30 cellular contexts compared by ENCODE assay signal in genomic region chr4:150971901-150972300, GRCh38. TPM values are rescaled to one million over a fixed set of nuclear protein-coding genes. Genes with fewer than 3 reads are reported as not detected.
DNase-seq lines count a peak whose midpoint lies in the region; ATAC-seq and TF ChIP-seq lines count a peak whose summit lies in the region.
"Had no signal": no experiment of that assay in that cellular context is flagged by ENCODE, and none has a peak within 500 bp of the region (broad histone marks: within the 10 kb centered on the region; RNA-seq: fewer than 3 reads in every experiment).

No MANE protein-coding gene starts in this region.

- peaks cover 70% of the 10 kb centered on the region for H3K4me1 Mint-ChIP-seq in CD4-positive, alpha-beta T cell (ENCODE audit: low read depth)

- POLR2A ChIA-PET in HEK293 (lab: Yijun Ruan, JAX): no interaction called here
- POLR2A ChIA-PET in CD4-positive, alpha-beta T cell (lab: Charles Lee): interaction anchor here (1.0 to 1.4 kb wide), 2 partner anchors 29 to 42 kb away, joined by 3 to 4 read pairs; no protein-coding TSS in a partner anchor

- H3K9me3 ChIP-seq in HEK293 (ENCODE audit: control insufficient read depth, insufficient read depth, low read depth, low read length): no peaks in the 10 kb centered on the region
- H3K9me3 ChIP-seq in CD4-positive, alpha-beta T cell (ENCODE audit: control insufficient read depth, low read length): no peaks in the 10 kb centered on the region
- H3K9me3 ChIP-seq in Peyer's patch: no peaks in the 10 kb centered on the region
- H3K9me3 ChIP-seq: ovary, transverse colon had no signal

- no peak for TF ChIP-seq POLR2A in Peyer's patch (IDR thresholded peaks at IDR 0.05)

- ATAC-seq in CD4-positive, alpha-beta T cell (ENCODE audit: poor library complexity): no peak
- ATAC-seq: left cardiac atrium, Panc1, WTC11 had no signal

- CTCF ChIA-PET in HEK293 (lab: Yijun Ruan, JAX): interaction anchor here (3.3 kb wide), 1 partner anchor 10 kb away, joined by 24 read pairs; no protein-coding TSS in a partner anchor
- CTCF ChIA-PET in CD4-positive, alpha-beta T cell (lab: Charles Lee): interaction anchor here (1.8 kb wide), 1 partner anchor 10 kb away, joined by 7 read pairs; no protein-coding TSS in a partner anchor

- H3K4me3 ChIP-seq in HEK293 (ENCODE audit: low read depth, low read length) (no peak overlapping the region), fibroblast of pulmonary artery (replicated peaks; ENCODE audit: low read depth, low read length) (no peak overlapping the region), Peyer's patch (no peak overlapping the region)
- H3K4me3 ChIP-seq: ovary, transverse colon had no signal

- no peak overlapping the region for H3K27ac Mint-ChIP-seq in CD4-positive, alpha-beta T cell
- H3K27ac Mint-ChIP-seq: activated CD4-positive, alpha-beta T cell treated with anti-CD3 and anti-CD28 coated beads, Interleukin-2, amount 10 ng/mL, durations not matched to agents 24 days and 14 days; activated naive CD8-positive, alpha-beta T cell treated with anti-CD3 and anti-CD28 coated beads for 36 hours; memory B cell had no signal

- no peaks in the 10 kb centered on the region for H3K27me3 ChIP-seq in CD4-positive, alpha-beta T cell (ENCODE audit: control insufficient read depth, insufficient read depth, low read length)
- H3K27me3 ChIP-seq in Peyer's patch: no peaks in the 10 kb centered on the region
- H3K27me3 ChIP-seq: ovary, transverse colon had no signal

- peaks cover 29% of the 10 kb centered on the region for H3K36me3 Mint-ChIP-seq in CD4-positive, alpha-beta T cell (ENCODE audit: low read depth)

- no peaks in the 10 kb centered on the region for H3K27me3 Mint-ChIP-seq in CD4-positive, alpha-beta T cell
- H3K27me3 Mint-ChIP-seq: activated CD4-positive, alpha-beta T cell treated with anti-CD3 and anti-CD28 coated beads, Interleukin-2, amount 10 ng/mL, durations not matched to agents 24 days and 14 days; activated naive CD8-positive, alpha-beta T cell treated with anti-CD3 and anti-CD28 coated beads for 36 hours; memory B cell had no signal

- H3K4me1 ChIP-seq in HEK293 (ENCODE audit: control insufficient read depth, insufficient read depth, low read length) (peaks cover 17% of the 10 kb centered on the region), Peyer's patch (peaks cover 0 to 8% (median 0%) of the 10 kb centered on the region in 4 donors)

- TF ChIP-seq CTCF in C4-2B (conservative IDR thresholded peaks at IDR 0.05) (peak; percentile 20), HEK293 (tag by site-specific recombination; IDR thresholded peaks at IDR 0.05) (no peak), VCaP (conservative IDR thresholded peaks at IDR 0.05) (peak; percentile 29; the same call in 1 of the 2 replicates), fibroblast of pulmonary artery (IDR thresholded peaks at IDR 0.05; ENCODE audit: low read length, missing control alignments) (no peak), Peyer's patch (IDR thresholded peaks at IDR 0.05) (no peak)
- TF ChIP-seq CTCF in CD4-positive, alpha-beta T cell (IDR thresholded peaks at IDR 0.05): no peak

- H3K36me3 ChIP-seq in HEK293 (ENCODE audit: control insufficient read depth in 2 of 2, insufficient read depth in 1 of 2, low read length in 2 of 2) (no peaks in the 10 kb centered on the region), Peyer's patch (no peaks in the 10 kb centered on the region)
- H3K36me3 ChIP-seq: ovary, transverse colon had no signal

- no peaks in the 10 kb centered on the region for H3K9me3 Mint-ChIP-seq in CD4-positive, alpha-beta T cell
- H3K9me3 Mint-ChIP-seq: memory B cell; stimulated activated effector memory CD8-positive, alpha-beta T cell treated with anti-CD3 and anti-CD28 coated beads, Interleukin-12 subunit alpha, Interleukin-12 subunit beta, amount 100 ng/mL, for 72 hours; WTC11 had no signal

- no peak overlapping the region for H3K4me3 Mint-ChIP-seq in CD4-positive, alpha-beta T cell
- H3K4me3 Mint-ChIP-seq: activated CD4-positive, alpha-beta T cell treated with anti-CD3 and anti-CD28 coated beads, Interleukin-2, amount 10 ng/mL, durations not matched to agents 24 days and 14 days; activated naive CD8-positive, alpha-beta T cell treated with anti-CD3 and anti-CD28 coated beads for 36 hours; memory B cell; stimulated activated effector memory CD8-positive, alpha-beta T cell treated with anti-CD3 and anti-CD28 coated beads, Interleukin-12 subunit alpha, Interleukin-12 subunit beta, amount 100 ng/mL, for 72 hours; WTC11 had no signal

- H3K27ac ChIP-seq in C4-2B (no peak overlapping the region), HEK293 (ENCODE audit: extremely low read depth, low read depth, low read length) (no peak overlapping the region), VCaP (no peak overlapping the region), Peyer's patch (no peak overlapping the region)
- H3K27ac ChIP-seq in CD4-positive, alpha-beta T cell (ENCODE audit: low read depth, low read length): no peak overlapping the region
- H3K27ac ChIP-seq: HL-60, ovary, transverse colon had no signal

- DNase-seq in fibroblast of pulmonary artery (ENCODE audit: low read depth): peak; percentile 20
- no peak for DNase-seq in CD4-positive, alpha-beta T cell
- no peak for DNase-seq in globus pallidus (ENCODE audit: low spot score)
- DNase-seq in Peyer's patch: no peak
- no peak for DNase-seq in SW480 (ENCODE audit: low spot score)
- DNase-seq: activated CD4-positive, alpha-beta T cell treated with anti-CD3 and anti-CD28 coated beads, Interleukin-2, amount 10 ng/mL, durations not matched to agents 24 days and 14 days; activated effector memory CD4-positive, alpha-beta T cell treated with anti-CD3 and anti-CD28 coated beads, Interleukin-2, amount 50 U/mL, for 16 hours; activated naive CD8-positive, alpha-beta T cell treated with anti-CD3 and anti-CD28 coated beads for 36 hours; C1 segment of cervical spinal cord; caudate nucleus; DMS79 treated with DMSO at 0.1 percent for 48 hours; H7; hypothalamus; KBM-7; left cardiac atrium; NCI-H2029 treated with DMSO at 0.1 percent for 48 hours; NCI-H524 treated with DMSO at 0.1 percent for 48 hours; ovary; retina; SHP77 treated with DMSO at 0.1 percent for 48 hours; SW 1271; transverse colon had no signal

- intact Hi-C loops in CD4-positive, alpha-beta T cell (cut with DNase I, micrococcal nuclease): no loop called here

TF ChIP-seq in HEK293, 187 proteins besides CTCF, POLR2A, EP300 and RAD21:
- TF ChIP-seq ZNF704 (tag by site-specific recombination; IDR thresholded peaks at IDR 0.05): no peak
- no peak for TF ChIP-seq GLI2 (tag by site-specific recombination; IDR thresholded peaks at IDR 0.05; ENCODE audit: borderline replicate concordance, low read depth)
- TF ChIP-seq ZNF211 (tag by site-specific recombination; IDR thresholded peaks at IDR 0.05; ENCODE audit: low read depth): no peak
- no peak for TF ChIP-seq ZNF146 (tag by site-specific recombination; IDR thresholded peaks at IDR 0.05)
- no peak for TF ChIP-seq KLF1 (tag by site-specific recombination; IDR thresholded peaks at IDR 0.05)
- TF ChIP-seq ZNF654 (tag by site-specific recombination; IDR thresholded peaks at IDR 0.05; ENCODE audit: low read depth): 0 out of 2 replicates have a peak, but pooled peaks have one; percentile 8
- TF ChIP-seq TRIM28 (IDR thresholded peaks at IDR 0.05; ENCODE audit: borderline replicate concordance, low read length): no peak

RNA-seq across cellular contexts. Expression of gene LRBA, which starts 43.2 kb away (rescaled TPM):
- 10 to 100 TPM; 52.6 to 55.0 TPM for total RNA-seq in CD4-positive, alpha-beta T cell
- total RNA-seq in Peyer's patch: 100 to 1,000 TPM in 2 of 4 donors, 10 to 100 TPM in 2; 71.5 to 120 (median 91.7) TPM

Comparison
In these comparisons a context has a peak if more than half of its experiments do, and no peak if none do; other contexts are left out.
1. CTCF ChIP-seq: peak in C4-2B (single experiment) and VCaP (single experiment); none in HEK293 (single experiment), fibroblast of pulmonary artery (single experiment), CD4-positive, alpha-beta T cell (single experiment) and Peyer's patch (0 of 6).